ENCODE assay signal across 8 cellular contexts in the genomic region with DNA sequence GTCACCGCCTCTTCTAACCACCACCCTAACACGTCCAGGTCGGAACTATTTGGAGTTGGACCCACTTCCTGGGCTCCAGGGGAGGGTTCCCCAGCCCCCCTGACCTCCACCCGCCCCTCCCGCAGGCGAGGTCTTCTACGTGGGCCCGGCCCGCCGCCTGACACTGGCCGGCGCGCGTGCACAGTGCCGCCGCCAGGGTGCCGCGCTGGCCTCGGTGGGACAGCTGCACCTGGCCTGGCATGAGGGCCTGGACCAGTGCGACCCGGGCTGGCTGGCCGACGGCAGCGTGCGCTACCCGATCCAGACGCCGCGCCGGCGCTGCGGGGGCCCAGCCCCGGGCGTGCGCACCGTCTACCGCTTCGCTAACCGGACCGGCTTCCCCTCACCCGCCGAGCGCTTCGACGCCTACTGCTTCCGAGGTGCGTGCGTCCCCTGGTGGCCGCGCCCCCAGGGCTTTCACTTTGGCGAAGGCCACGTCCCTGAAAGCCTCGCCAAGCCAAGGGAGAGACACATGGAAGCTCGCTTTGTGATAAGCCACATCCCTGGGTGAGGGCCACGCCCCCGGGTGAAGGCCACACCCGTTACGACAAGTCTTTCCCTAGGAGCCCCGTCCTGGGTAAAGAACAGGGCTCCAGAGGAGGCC. TPM values are rescaled to one million over a fixed set of nuclear protein-coding genes. Genes with fewer than 3 reads are reported as not detected.
DNase-seq lines count a peak whose midpoint lies in the region; TF ChIP-seq lines count a peak whose summit lies in the region.

No MANE protein-coding gene starts in this region.

- H3K23ac ChIP-seq in neuronal stem cell (ENCODE audit: low read depth, low read length, poor library complexity), result peak overlapping the region; percentile 95

- H3K36me3 ChIP-seq in neuronal stem cell (replicated peaks in 1 of 2; ENCODE audit: control insufficient read depth in 2 of 2, insufficient read depth in 2 of 2, low read length in 2 of 2) (peaks cover 0 to 67% of the 10 kb centered on the region in 2 donors), suprapubic skin (no peaks in the 10 kb centered on the region)

- no peak overlapping the region for H2BK5ac ChIP-seq in neuronal stem cell (ENCODE audit: low read length)

- H3K27me3 ChIP-seq in neuronal stem cell (ENCODE audit: control insufficient read depth in 3 of 3, insufficient read depth in 3 of 3, low read depth in 1 of 3, low read length in 3 of 3) (peaks cover 0 to 16% (median 0%) of the 10 kb centered on the region in 3 experiments), suprapubic skin (peaks cover 59% of the 10 kb centered on the region)

- H3K18ac ChIP-seq in neuronal stem cell (ENCODE audit: low read length), result peak overlapping the region; percentile 71

- H2BK12ac ChIP-seq in neuronal stem cell (ENCODE audit: low read length), result peak overlapping the region; percentile 6

- no peak overlapping the region for H4K8ac ChIP-seq in neuronal stem cell (ENCODE audit: low read depth, low read length)

- H3K27ac ChIP-seq in neuronal stem cell (replicated peaks; ENCODE audit: low read length) (no peak overlapping the region), suprapubic skin (no peak overlapping the region)

- H3K9me3 ChIP-seq in neuronal stem cell (replicated peaks in 1 of 2; ENCODE audit: control insufficient read depth in 2 of 2, insufficient read depth in 1 of 2, low read depth in 1 of 2, low read length in 2 of 2), result peaks cover 0 to 7% of the 10 kb centered on the region in 2 donors
- no peaks in the 10 kb centered on the region for H3K9me3 ChIP-seq in suprapubic skin

- H3K79me1 ChIP-seq in neuronal stem cell (ENCODE audit: low read depth, low read length), result peaks cover 6% of the 10 kb centered on the region

- H3K4me2 ChIP-seq in neuronal stem cell (ENCODE audit: insufficient read depth, low read length, poor library complexity, severe bottlenecking), result peak overlapping the region; percentile 62

- H2AFZ ChIP-seq in neuronal stem cell (ENCODE audit: low read length), result no peak overlapping the region

- H3K9ac ChIP-seq in neuronal stem cell (ENCODE audit: low read depth, low read length, poor library complexity), result peak overlapping the region; percentile 67

- H2AK5ac ChIP-seq in neuronal stem cell (ENCODE audit: low read depth, low read length), result peak overlapping the region; percentile 89

- CTCF ChIA-PET in HEK293T (lab: Yijun Ruan, JAX), result interaction anchor here (0.6 to 0.9 kb wide), 3 partner anchors 20 to 32 kb away, joined by 3 read pairs; a partner anchor contains a TSS

- no peak overlapping the region for H2BK15ac ChIP-seq in neuronal stem cell (ENCODE audit: low read length)

- TF ChIP-seq POLR2A in suprapubic skin (IDR thresholded peaks at IDR 0.05), result no peak

- H3K4me3 ChIP-seq in neuronal stem cell (ENCODE audit: low read length in 2 of 2) (peak overlapping the region in 1 of 2 donors; percentile 73), suprapubic skin (peak overlapping the region; percentile 52)

- TF ChIP-seq CTCF in suprapubic skin (IDR thresholded peaks at IDR 0.05), result peak in 1 of 2 donors; percentile 62

- H4K91ac ChIP-seq in neuronal stem cell (ENCODE audit: low read depth, low read length, poor library complexity), result no peak overlapping the region

- peak overlapping the region; percentile 64 for H3K14ac ChIP-seq in neuronal stem cell (ENCODE audit: low read length)

- no peak overlapping the region for H3K4ac ChIP-seq in neuronal stem cell (ENCODE audit: low read length)

- no peak overlapping the region for H2BK120ac ChIP-seq in neuronal stem cell (ENCODE audit: low read depth, low read length)

- H3K4me1 ChIP-seq in neuronal stem cell (ENCODE audit: control insufficient read depth in 2 of 2, insufficient read depth in 1 of 2, low read depth in 1 of 2, low read length in 2 of 2) (peaks cover 0 to 1% of the 10 kb centered on the region in 2 donors), suprapubic skin (peaks cover 14% of the 10 kb centered on the region)

- POLR2A ChIA-PET in HEK293T (lab: Yijun Ruan, JAX), result interaction anchor here (1.8 kb wide), 1 partner anchor 22 kb away, joined by 8 read pairs; a partner anchor contains a TSS

- no CpG with 5 or more reads among the region's 59 CpGs for WGBS in neuronal stem cell (ENCODE audit: extremely low coverage in 2 of 2, insufficient read length in 2 of 2, insufficient replicate concordance in 1 of 2), 2 donors
- WGBS in suprapubic skin, result 15% methylated on average over 6 of the region's 59 CpGs

- DNase-seq in AML-193 (lab: John Stamatoyannopoulos, UW) (peak; percentile 40 to 54), HEK293T (ENCODE audit: extremely low spot score) (peak; percentile 86), NOMO-1 treated with DMSO at 0.1 percent for 48 hours (lab: John Stamatoyannopoulos, UW; ENCODE audit: unreplicated experiment) (peak; percentile 64), activated T-cell treated with anti-CD3 and anti-CD28 coated beads for 48 hours (ENCODE audit: low read depth) (peak; percentile 71), fibroblast of gingiva (ENCODE audit: low read depth) (peak; percentile 41), neuronal stem cell (ENCODE audit: low spot score) (peak; percentile 65), suprapubic skin (ENCODE audit: low spot score in 2 of 2) (no peak), T1000 (lab: John Stamatoyannopoulos, UW) (no peak)

- TF ChIP-seq EP300 in suprapubic skin (IDR thresholded peaks at IDR 0.05), result no peak

TF ChIP-seq in HEK293T, 16 proteins besides CTCF, POLR2A, EP300 and RAD21:
- TF ChIP-seq ELF4 (IDR thresholded peaks at IDR 0.05) (no peak), L3MBTL2 (conservative IDR thresholded peaks at IDR 0.05) (peak; percentile 78)
TF ChIP-seq in HEK293T: peak in this region for 1.

RNA-seq across cellular contexts. Expression of a gene that starts 13.2 kb away (rescaled TPM):
- polyA plus RNA-seq in neuronal stem cell (2013, experiment 1 of 2), result 3.0 TPM
- polyA plus RNA-seq in neuronal stem cell (2013, experiment 2 of 2), result 3.1 TPM
- not detected for total RNA-seq in suprapubic skin

RNA-seq across cellular contexts. Expression of a gene that starts 21.8 kb away (rescaled TPM):
- polyA plus RNA-seq in neuronal stem cell (2013, experiment 1 of 2), result 5.6 TPM
- polyA plus RNA-seq in neuronal stem cell (2013, experiment 2 of 2), result 5.8 TPM
- total RNA-seq in suprapubic skin, result 10 to 100 TPM; 16.6 to 30.9 (median 24.9) TPM

RNA-seq across cellular contexts. Expression of a gene that starts 32.9 kb away (rescaled TPM):
- 141 TPM for polyA plus RNA-seq in neuronal stem cell (2013, experiment 1 of 2)
- polyA plus RNA-seq in neuronal stem cell (2013, experiment 2 of 2), result 136 TPM
- 10 to 100 TPM; 37.9 to 47.6 (median 45.7) TPM for total RNA-seq in suprapubic skin

RNA-seq across cellular contexts. Expression of a gene that starts 33.0 kb away (rescaled TPM):
- polyA plus RNA-seq in neuronal stem cell (2013, experiment 1 of 2), result 12.9 TPM
- 11.9 TPM for polyA plus RNA-seq in neuronal stem cell (2013, experiment 2 of 2)
- 10 to 100 TPM in 3 of 4 donors, 1 to 10 TPM in 1; 6.9 to 33.9 (median 17.9) TPM for total RNA-seq in suprapubic skin

RNA-seq across cellular contexts. Expression of a gene that starts 48.1 kb away (rescaled TPM):
- 11.0 TPM for polyA plus RNA-seq in neuronal stem cell (2013, experiment 1 of 2)
- polyA plus RNA-seq in neuronal stem cell (2013, experiment 2 of 2), result 10.3 TPM
- total RNA-seq in suprapubic skin, result under 1 TPM in 1 of 4 donors, not detected in 3; 0.42 TPM

Comparison
In these comparisons a context has a peak if more than half of its experiments do, and no peak if none do; other contexts are left out.
1. DNase-seq: peak in AML-193 (2 of 2), HEK293T (single experiment), NOMO-1 treated with DMSO at 0.1 percent for 48 hours (single experiment), activated T-cell treated with anti-CD3 and anti-CD28 coated beads for 48 hours (single experiment), fibroblast of gingiva (single experiment) and neuronal stem cell (single experiment); none in suprapubic skin (0 of 2) and T1000 (single experiment).